In the genomic region with DNA sequence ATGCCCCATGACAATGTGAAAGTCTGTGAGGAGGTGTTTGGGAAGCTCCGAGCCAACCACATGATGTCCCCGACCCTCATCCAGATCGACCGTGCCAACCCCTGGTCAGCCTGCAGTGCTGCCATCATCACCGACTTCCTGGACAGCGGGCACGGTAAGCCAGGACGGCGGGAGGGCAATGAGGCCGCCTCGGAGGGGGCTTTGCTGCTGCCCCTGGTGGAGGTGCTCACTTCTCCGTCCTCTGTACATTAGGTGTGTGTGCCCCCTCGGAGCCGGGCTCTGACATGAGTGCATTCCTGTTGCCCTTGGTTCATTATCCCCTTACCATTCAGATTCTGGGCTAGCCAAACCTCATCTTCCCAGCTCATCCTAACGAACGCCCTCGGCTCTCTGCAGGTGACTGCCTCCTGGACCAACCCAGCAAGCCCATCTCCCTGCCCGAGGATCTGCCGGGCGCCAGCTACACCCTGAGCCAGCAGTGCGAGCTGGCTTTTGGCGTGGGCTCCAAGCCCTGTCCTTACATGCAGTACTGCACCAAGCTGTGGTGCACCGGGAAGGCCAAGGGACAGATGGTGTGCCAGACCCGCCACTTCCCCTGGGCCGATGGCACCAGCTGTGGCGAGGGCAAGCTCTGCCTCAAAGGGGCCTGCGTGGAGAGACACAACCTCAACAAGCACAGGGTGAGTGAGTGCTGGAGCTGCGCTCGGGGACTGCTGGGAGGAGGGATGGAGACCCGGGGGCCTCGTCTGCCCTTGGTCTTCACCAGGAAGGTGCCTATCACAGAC, we compare ENCODE assay signal across 26 cellular contexts. TPM values are rescaled to one million over a fixed set of nuclear protein-coding genes. Genes with fewer than 3 reads are reported as not detected.
DNase-seq lines count a peak whose midpoint lies in the region; ATAC-seq lines count a peak whose summit lies in the region.
"Had no signal": no experiment of that assay in that cellular context is flagged by ENCODE, and none has a peak within 500 bp of the region (broad histone marks: within the 10 kb centered on the region; RNA-seq: fewer than 3 reads in every experiment).

No MANE protein-coding gene starts in this region.

- no peak overlapping the region for H3K14ac ChIP-seq in neuronal stem cell (ENCODE audit: low read length)

- no peak overlapping the region for H3K4me2 ChIP-seq in neuronal stem cell (ENCODE audit: insufficient read depth, low read length, poor library complexity, severe bottlenecking)
- H3K4me2 ChIP-seq: GM23338, KMS-11 had no signal

- H4K91ac ChIP-seq in neuronal stem cell (ENCODE audit: low read depth, low read length, poor library complexity) = no peak overlapping the region

- intact Hi-C loops in Right ventricle myocardium inferior (cut with DNase I) (no loop called here), left ventricle myocardium superior (cut with micrococcal nuclease) (no loop called here)

- H3K36me3 ChIP-seq in neuronal stem cell (replicated peaks in 1 of 2; ENCODE audit: control insufficient read depth in 2 of 2, insufficient read depth in 2 of 2, low read length in 2 of 2) = peaks cover 0 to 1% of the 10 kb centered on the region in 2 donors
- H3K36me3 ChIP-seq: BE2C had no signal

- no peak overlapping the region for H2AK5ac ChIP-seq in neuronal stem cell (ENCODE audit: low read depth, low read length)

- no peaks in the 10 kb centered on the region for H3K36me3 Mint-ChIP-seq in activated T-helper 17 cell treated with anti-CD3 and anti-CD28 coated beads, Interleukin-2, amount 50 U/mL, for 72 hours (ENCODE audit: low read depth)
- H3K36me3 Mint-ChIP-seq: CD14-positive monocyte; CD8-positive, alpha-beta memory T cell; IgD-negative memory B cell had no signal

- H3K9ac ChIP-seq in neuronal stem cell (ENCODE audit: low read depth, low read length, poor library complexity) = peak overlapping the region; percentile 44
- H3K9ac ChIP-seq: KMS-11 had no signal

- H3K79me1 ChIP-seq in neuronal stem cell (ENCODE audit: low read depth, low read length) = no peaks in the 10 kb centered on the region

- H4K8ac ChIP-seq in neuronal stem cell (ENCODE audit: low read depth, low read length) = no peak overlapping the region

- no peaks in the 10 kb centered on the region for H3K9me3 ChIP-seq in neuronal stem cell (replicated peaks in 1 of 2; ENCODE audit: control insufficient read depth in 2 of 2, insufficient read depth in 1 of 2, low read depth in 1 of 2, low read length in 2 of 2)
- H3K9me3 ChIP-seq: BE2C had no signal

- H3K27ac Mint-ChIP-seq in activated T-helper 17 cell treated with anti-CD3 and anti-CD28 coated beads, Interleukin-2, amount 50 U/mL, for 72 hours = no peak overlapping the region
- H3K27ac Mint-ChIP-seq: CD14-positive monocyte; CD8-positive, alpha-beta memory T cell; GM23338; IgD-negative memory B cell had no signal

- no peak overlapping the region for H2BK15ac ChIP-seq in neuronal stem cell (ENCODE audit: low read length)

- no peak overlapping the region for H3K4me3 Mint-ChIP-seq in activated T-helper 17 cell treated with anti-CD3 and anti-CD28 coated beads, Interleukin-2, amount 50 U/mL, for 72 hours
- H3K4me3 Mint-ChIP-seq: CD14-positive monocyte; CD8-positive, alpha-beta memory T cell; GM23338; IgD-negative memory B cell had no signal

- H3K4ac ChIP-seq in neuronal stem cell (ENCODE audit: low read length) = no peak overlapping the region

- no peaks in the 10 kb centered on the region for H3K4me1 ChIP-seq in neuronal stem cell (ENCODE audit: control insufficient read depth in 2 of 2, insufficient read depth in 1 of 2, low read depth in 1 of 2, low read length in 2 of 2)
- H3K4me1 ChIP-seq: BE2C had no signal

- no peaks in the 10 kb centered on the region for H3K27me3 ChIP-seq in neuronal stem cell (ENCODE audit: control insufficient read depth in 3 of 3, insufficient read depth in 3 of 3, low read depth in 1 of 3, low read length in 3 of 3)
- H3K27me3 ChIP-seq: BE2C had no signal

- H3K23ac ChIP-seq in neuronal stem cell (ENCODE audit: low read depth, low read length, poor library complexity) = peak overlapping the region; percentile 53

- no peak overlapping the region for H2BK120ac ChIP-seq in neuronal stem cell (ENCODE audit: low read depth, low read length)

- no peak overlapping the region for H2BK5ac ChIP-seq in neuronal stem cell (ENCODE audit: low read length)

- ATAC-seq in Right ventricle myocardium inferior (no peak), left ventricle myocardium superior (no peak), GM18873 (IDR thresholded peaks at IDR 0.05; ENCODE audit: low FRiP score, unreplicated experiment) (no peak)
- ATAC-seq in activated T-helper 17 cell treated with anti-CD3 and anti-CD28 coated beads, Interleukin-2, amount 50 U/mL, for 72 hours (replicated peaks) = no peak
- ATAC-seq: GM23338, HCT116 had no signal

- no peak overlapping the region for H2AFZ ChIP-seq in neuronal stem cell (ENCODE audit: low read length)
- H2AFZ ChIP-seq: GM23338 had no signal

- peak overlapping the region; percentile 48 for H2BK12ac ChIP-seq in neuronal stem cell (ENCODE audit: low read length)

- DNase-seq in Right ventricle myocardium inferior (ENCODE audit: missing footprints) = peak; percentile 62
- DNase-seq in left ventricle myocardium superior = no peak
- DNase-seq in DMS 273 treated with DMSO at 0.1 percent for 48 hours (lab: John Stamatoyannopoulos, UW) = peak; percentile 10
- peak; percentile 48 to 76 for DNase-seq in NCI-H524 (lab: John Stamatoyannopoulos, UW)
- no peak for DNase-seq in neuronal stem cell (ENCODE audit: low spot score)
- no peak for DNase-seq in LoVo (ENCODE audit: low spot score)
- DNase-seq: 8988T; ACHN; BE2C; CD8-positive, alpha-beta memory T cell; DMS153; DND-41; NCI-H1048; NCI-H1417; NCI-H187 treated with DMSO at 0.1 percent for 48 hours; NCI-H446 treated with DMSO at 0.1 percent for 48 hours; NCI-H69; RPMI8226; SHP77 treated with DMSO at 0.1 percent for 48 hours had no signal

- peak overlapping the region; percentile 53 for H3K18ac ChIP-seq in neuronal stem cell (ENCODE audit: low read length)

- H3K9me3 Mint-ChIP-seq in activated T-helper 17 cell treated with anti-CD3 and anti-CD28 coated beads, Interleukin-2, amount 50 U/mL, for 72 hours = no peaks in the 10 kb centered on the region
- H3K9me3 Mint-ChIP-seq: CD14-positive monocyte, GM23338, IgD-negative memory B cell had no signal

- H3K4me3 ChIP-seq in neuronal stem cell (ENCODE audit: low read length in 2 of 2) = no peak overlapping the region
- H3K4me3 ChIP-seq: GM23338 had no signal

- no peaks in the 10 kb centered on the region for H3K4me1 Mint-ChIP-seq in activated T-helper 17 cell treated with anti-CD3 and anti-CD28 coated beads, Interleukin-2, amount 50 U/mL, for 72 hours
- H3K4me1 Mint-ChIP-seq: CD8-positive, alpha-beta memory T cell; GM23338; IgD-negative memory B cell had no signal

- no CpG with 5 or more reads among the region's 31 CpGs for WGBS in neuronal stem cell (ENCODE audit: extremely low coverage in 2 of 2, insufficient read length in 2 of 2, insufficient replicate concordance in 1 of 2), 2 donors

- H3K27me3 Mint-ChIP-seq in activated T-helper 17 cell treated with anti-CD3 and anti-CD28 coated beads, Interleukin-2, amount 50 U/mL, for 72 hours = peaks cover 10% of the 10 kb centered on the region

- no peak overlapping the region for H3K27ac ChIP-seq in neuronal stem cell (replicated peaks; ENCODE audit: low read length)
- H3K27ac ChIP-seq: KMS-11 had no signal

RNA-seq across cellular contexts. Expression of gene ADAMTS15, which starts 13.8 kb away (rescaled TPM):
- total RNA-seq in Right ventricle myocardium inferior = 45.6 TPM
- 34.4 TPM for total RNA-seq in left ventricle myocardium superior
- 0.61 TPM for polyA plus RNA-seq in neuronal stem cell (2013, experiment 1 of 2)
- polyA plus RNA-seq in neuronal stem cell (2013, experiment 2 of 2) = 0.65 TPM
- total RNA-seq in activated T-helper 17 cell treated with anti-CD3 and anti-CD28 coated beads, Interleukin-2, amount 50 U/mL, for 72 hours = not detected
- total RNA-seq: CD8-positive, alpha-beta memory T cell had no signal
- polyA plus RNA-seq: CD14-positive monocyte; CD8-positive, alpha-beta memory T cell; IgD-negative memory B cell had no signal

RNA-seq across cellular contexts. Expression of gene ADAMTS8, which starts 33.9 kb away (rescaled TPM):
- total RNA-seq in Right ventricle myocardium inferior (0.57 TPM), left ventricle myocardium superior (0.42 TPM)
- 0.13 TPM for polyA plus RNA-seq in neuronal stem cell (2013, experiment 1 of 2)
- polyA plus RNA-seq in neuronal stem cell (2013, experiment 2 of 2) = 0.10 TPM
- not detected for total RNA-seq in activated T-helper 17 cell treated with anti-CD3 and anti-CD28 coated beads, Interleukin-2, amount 50 U/mL, for 72 hours
- total RNA-seq: CD8-positive, alpha-beta memory T cell had no signal
- polyA plus RNA-seq: CD14-positive monocyte; CD8-positive, alpha-beta memory T cell; IgD-negative memory B cell had no signal

Comparison
In these comparisons a context has a peak if more than half of its experiments do, and no peak if none do; other contexts are left out.
1. DNase-seq: peak in Right ventricle myocardium inferior (single experiment), DMS 273 treated with DMSO at 0.1 percent for 48 hours (single experiment) and NCI-H524 (2 of 2); none in left ventricle myocardium superior (single experiment), neuronal stem cell (single experiment) and LoVo (single experiment).
2. RNA of gene ADAMTS15, which starts 13.8 kb away (total RNA-seq): 45.6 TPM in Right ventricle myocardium inferior (single experiment) and 34.4 TPM in left ventricle myocardium superior (single experiment); not detected in activated T-helper 17 cell treated with anti-CD3 and anti-CD28 coated beads, Interleukin-2, amount 50 U/mL, for 72 hours; every median in the first group is over 10 times any median in the second.